15 cellular contexts compared by ENCODE assay signal in the genomic region with DNA sequence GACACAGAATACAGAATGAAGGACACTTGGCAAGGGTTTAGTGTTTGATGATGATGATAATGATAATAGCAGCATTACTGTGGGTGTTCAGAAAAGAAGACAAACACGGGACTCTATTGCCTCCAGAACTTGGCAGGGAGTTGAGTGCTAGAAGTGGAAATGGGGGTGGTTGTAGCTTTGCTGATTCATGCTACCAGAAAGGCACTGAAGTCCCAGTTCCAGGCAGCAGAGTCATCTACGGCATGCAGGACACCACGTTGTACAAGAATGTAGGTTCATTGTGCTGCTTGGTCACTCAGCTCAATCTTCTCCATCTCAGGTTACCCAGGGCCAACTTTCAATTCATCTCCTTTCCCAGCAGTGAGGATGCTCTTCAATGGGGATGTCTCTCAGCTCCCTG.
"Had no signal": no experiment of that assay in that cellular context is flagged by ENCODE, and none has a peak within 500 bp of the region (broad histone marks: within the 10 kb centered on the region; RNA-seq: fewer than 3 reads in every experiment).

No MANE protein-coding gene starts in this region.

- DNase-seq: activated CD4-positive, alpha-beta T cell treated with anti-CD3 and anti-CD28 coated beads for 4 hours; activated CD8-positive, alpha-beta memory T cell treated with anti-CD3 and anti-CD28 coated beads, Interleukin-2, amount 50 U/mL, for 48 hours; activated CD8-positive, alpha-beta T cell treated with anti-CD3 and anti-CD28 coated beads, Interleukin-2, amount 10 ng/mL, durations not matched to agents 7 days and 5 days; mammary epithelial cell; stimulated activated CD4-positive, alpha-beta T cell treated with anti-CD3 and anti-CD28 coated beads, Interleukin-2, amount 100 ng/mL, for 48 hours; stimulated activated naive CD4-positive, alpha-beta T cell treated with Interleukin-2 at 50 U/mL for 16 hours; T-cell had no signal

- H3K27me3 ChIP-seq: esophagus muscularis mucosa had no signal

- H3K36me3 ChIP-seq: esophagus muscularis mucosa, thoracic aorta had no signal

- H3K4me3 ChIP-seq: esophagus muscularis mucosa, thoracic aorta had no signal

- H3K4me3 Mint-ChIP-seq: activated CD8-positive, alpha-beta T cell treated with anti-CD3 and anti-CD28 coated beads, Interleukin-2, amount 10 ng/mL, durations not matched to agents 7 days and 5 days; activated naive CD4-positive, alpha-beta T cell treated with anti-CD3 and anti-CD28 coated beads, Interleukin-2, amount 50 U/mL, for 24 hours; natural killer cell treated with Interleukin-12 subunit alpha and Interleukin-12 subunit beta and Interleukin-15 and Interleukin-18, amount 100 ng/mL, for 72 hours; T-cell had no signal

- H3K9me3 ChIP-seq: esophagus muscularis mucosa, thoracic aorta had no signal

- ATAC-seq: activated CD8-positive, alpha-beta T cell treated with anti-CD3 and anti-CD28 coated beads, Interleukin-2, amount 10 ng/mL, durations not matched to agents 7 days and 5 days; left lobe of liver; natural killer cell treated with Interleukin-12 subunit alpha and Interleukin-12 subunit beta and Interleukin-15 and Interleukin-18, amount 100 ng/mL, for 72 hours; sciatic nerve; T-cell had no signal

- H3K36me3 Mint-ChIP-seq: activated naive CD4-positive, alpha-beta T cell treated with anti-CD3 and anti-CD28 coated beads, Interleukin-2, amount 50 U/mL, for 24 hours; natural killer cell treated with Interleukin-12 subunit alpha and Interleukin-12 subunit beta and Interleukin-15 and Interleukin-18, amount 100 ng/mL, for 72 hours; T-cell had no signal

- H3K27ac ChIP-seq: esophagus muscularis mucosa, thoracic aorta, VCaP had no signal

- H3K4me1 Mint-ChIP-seq: activated naive CD4-positive, alpha-beta T cell treated with anti-CD3 and anti-CD28 coated beads, Interleukin-2, amount 50 U/mL, for 24 hours; T-cell had no signal

- H3K27me3 Mint-ChIP-seq: T-cell had no signal

- H3K9me3 Mint-ChIP-seq: T-cell had no signal

- FAIRE-seq: islet of Langerhans had no signal

- H3K27ac Mint-ChIP-seq: activated CD8-positive, alpha-beta T cell treated with anti-CD3 and anti-CD28 coated beads, Interleukin-2, amount 10 ng/mL, durations not matched to agents 7 days and 5 days; activated naive CD4-positive, alpha-beta T cell treated with anti-CD3 and anti-CD28 coated beads, Interleukin-2, amount 50 U/mL, for 24 hours; natural killer cell treated with Interleukin-12 subunit alpha and Interleukin-12 subunit beta and Interleukin-15 and Interleukin-18, amount 100 ng/mL, for 72 hours; T-cell had no signal
